In genomic region chr6:144921206-144921975, GRCh38 we compare ENCODE assay signal across 1 cellular context.
TF ChIP-seq lines count a peak whose summit lies in the region.

No MANE protein-coding gene starts in this region.

TF ChIP-seq in liver, 16 proteins besides CTCF, POLR2A, EP300 and RAD21 (continued from another document):
- TF ChIP-seq HNF4A (conservative IDR thresholded peaks at IDR 0.05) (peak in 1 of 2 donors; percentile 35), FOXA2 (IDR thresholded peaks at IDR 0.05) (peak; percentile 60), SP1 (IDR thresholded peaks at IDR 0.05) (peak; percentile 61), MAX (IDR thresholded peaks at IDR 0.05) (peak; percentile 25), REST (IDR thresholded peaks at IDR 0.05) (no peak), YY1 (IDR thresholded peaks at IDR 0.05) (peak; percentile 18), RXRA (IDR thresholded peaks at IDR 0.05) (peak in 1 of 2 donors; percentile 39), ZBTB33 (IDR thresholded peaks at IDR 0.05) (no peak)
